ENCODE assay signal across 16 cellular contexts in the genomic region with DNA sequence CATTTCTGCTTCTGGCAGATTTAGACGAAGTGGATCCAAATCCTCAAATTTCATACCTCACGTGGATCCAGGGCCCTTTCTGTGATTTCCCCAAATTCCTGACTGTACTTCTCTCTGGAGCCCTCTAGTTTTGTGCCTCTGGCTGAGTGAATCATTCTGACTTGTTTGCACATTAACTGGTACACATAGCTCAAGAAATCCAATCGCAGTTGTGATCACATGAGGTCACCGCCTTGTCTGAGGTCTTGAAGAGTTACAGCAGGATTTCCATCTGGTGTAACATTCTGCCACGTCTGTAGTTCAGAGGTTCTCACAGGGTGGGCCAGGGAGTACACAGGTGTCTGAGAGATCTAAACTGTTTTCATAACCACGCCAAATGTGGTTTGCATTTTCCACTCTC.
DNase-seq lines count a peak whose midpoint lies in the region; ATAC-seq, FAIRE-seq and TF ChIP-seq lines count a peak whose summit lies in the region.
"Had no signal": no experiment of that assay in that cellular context is flagged by ENCODE, and none has a peak within 500 bp of the region (broad histone marks: within the 10 kb centered on the region; RNA-seq: fewer than 3 reads in every experiment).

No MANE protein-coding gene starts in this region.

- TF ChIP-seq CTCF in keratinocyte (optimal IDR thresholded peaks at IDR 0.05 in 1 of 3, IDR thresholded peaks at IDR 0.05 in 1 of 3, conservative IDR thresholded peaks at IDR 0.05 in 1 of 3; ENCODE audit: extremely low read depth in 1 of 3, insufficient read depth in 2 of 3, low read length in 3 of 3) = no peak
- TF ChIP-seq CTCF in upper lobe of right lung (IDR thresholded peaks at IDR 0.05) = no peak

- H4K20me1 ChIP-seq in keratinocyte (ENCODE audit: control insufficient read depth, extremely low read depth, insufficient read depth, low read length) = no peaks in the 10 kb centered on the region

- H2AFZ ChIP-seq in keratinocyte (ENCODE audit: control insufficient read depth, low read length) = no peak overlapping the region

- H3K27me3 ChIP-seq in keratinocyte (ENCODE audit: control insufficient read depth, extremely low read depth, insufficient read depth, low read length) (no peaks in the 10 kb centered on the region), upper lobe of right lung (no peaks in the 10 kb centered on the region)
- H3K27me3 ChIP-seq: breast epithelium had no signal

- H3K36me3 ChIP-seq in keratinocyte (ENCODE audit: control insufficient read depth in 2 of 2, extremely low read depth in 1 of 2, insufficient read depth in 2 of 2, low read length in 2 of 2) = no peaks in the 10 kb centered on the region
- no peaks in the 10 kb centered on the region for H3K36me3 ChIP-seq in upper lobe of right lung
- H3K36me3 ChIP-seq: breast epithelium had no signal

- no peak overlapping the region for H3K4me3 ChIP-seq in keratinocyte (ENCODE audit: control insufficient read depth in 2 of 3, extremely low read depth in 1 of 3, insufficient read depth in 2 of 3, low read depth in 1 of 3, low read length in 3 of 3)
- H3K4me3 ChIP-seq in upper lobe of right lung = no peak overlapping the region
- H3K4me3 ChIP-seq: breast epithelium had no signal

- DNase-seq in GM03348 (ENCODE audit: low spot score) = peak; percentile 28
- DNase-seq in NCI-H524 treated with DMSO at 0.1 percent for 48 hours (lab: John Stamatoyannopoulos, UW) = peak; percentile 75
- peak; percentile 13 for DNase-seq in keratinocyte (ENCODE audit: low read depth, low spot score)
- no peak for DNase-seq in upper lobe of right lung
- no peak for DNase-seq in germinal center (ENCODE audit: low spot score)
- DNase-seq in glomerular visceral epithelial cell (ENCODE audit: extremely low spot score) = no peak
- DNase-seq: activated B cell treated with CpG ODN at 0.5 μM for 24 hours; activated CD8-positive, alpha-beta memory T cell treated with anti-CD3 and anti-CD28 coated beads, Interleukin-2, amount 50 U/mL, for 4 hours; activated naive CD4-positive, alpha-beta T cell treated with anti-CD3 and anti-CD28 coated beads for 36 hours; effector CD4-positive, alpha-beta T cell; NCI-H1048; OCI-M1; stimulated activated CD4-positive, alpha-beta T cell treated with anti-CD3 and anti-CD28 coated beads, Interleukin-12 subunit alpha, Interleukin-12 subunit beta, amount 100 ng/mL, for 4 hours had no signal

- peak overlapping the region; percentile 6 for H3K4me2 ChIP-seq in keratinocyte (ENCODE audit: control insufficient read depth, extremely low read depth, insufficient read depth, low read depth, low read length)

- H3K9ac ChIP-seq in keratinocyte (ENCODE audit: control insufficient read depth, extremely low read depth, insufficient read depth, low read length) = no peak overlapping the region

- H3K9me1 ChIP-seq in keratinocyte (ENCODE audit: control insufficient read depth, extremely low read depth, insufficient read depth, low read length) = no peaks in the 10 kb centered on the region

- peak; percentile 65 for FAIRE-seq in keratinocyte (lab: Jason Lieb, UNC)
- FAIRE-seq: frontal cortex had no signal

- H3K9me3 ChIP-seq in keratinocyte (ENCODE audit: control insufficient read depth, low read depth, low read length) (no peaks in the 10 kb centered on the region), upper lobe of right lung (no peaks in the 10 kb centered on the region)
- H3K9me3 ChIP-seq: breast epithelium had no signal

- H3K27ac ChIP-seq in keratinocyte (ENCODE audit: control insufficient read depth, insufficient read depth, low read length) (no peak overlapping the region), upper lobe of right lung (peak overlapping the region; percentile 66)

- peaks cover 5% of the 10 kb centered on the region for H3K4me1 ChIP-seq in keratinocyte (ENCODE audit: control insufficient read depth, extremely low read depth, insufficient read depth, low read length)
- peaks cover 29% of the 10 kb centered on the region for H3K4me1 ChIP-seq in upper lobe of right lung
- H3K4me1 ChIP-seq: breast epithelium had no signal

- intact Hi-C loops in upper lobe of right lung (cut with DNase I) = no loop called here

- dilution Hi-C loops in keratinocyte (cut with MboI; ENCODE audit: extremely low pct_ligation_motif_present, low sequenced_read_pairs) = no loop called here

- H3K79me2 ChIP-seq in keratinocyte (ENCODE audit: control insufficient read depth, insufficient read depth, low read length) = no peaks in the 10 kb centered on the region

- ATAC-seq in upper lobe of right lung = peak; percentile 65
- ATAC-seq in HG03095 (IDR thresholded peaks at IDR 0.05; ENCODE audit: unreplicated experiment) = no peak

Comparison
In these comparisons a context has a peak if more than half of its experiments do, and no peak if none do; other contexts are left out.
1. DNase-seq: peak in GM03348 (single experiment), NCI-H524 treated with DMSO at 0.1 percent for 48 hours (single experiment) and keratinocyte (single experiment); none in upper lobe of right lung (single experiment), germinal center (single experiment) and glomerular visceral epithelial cell (single experiment).